In the genomic region with DNA sequence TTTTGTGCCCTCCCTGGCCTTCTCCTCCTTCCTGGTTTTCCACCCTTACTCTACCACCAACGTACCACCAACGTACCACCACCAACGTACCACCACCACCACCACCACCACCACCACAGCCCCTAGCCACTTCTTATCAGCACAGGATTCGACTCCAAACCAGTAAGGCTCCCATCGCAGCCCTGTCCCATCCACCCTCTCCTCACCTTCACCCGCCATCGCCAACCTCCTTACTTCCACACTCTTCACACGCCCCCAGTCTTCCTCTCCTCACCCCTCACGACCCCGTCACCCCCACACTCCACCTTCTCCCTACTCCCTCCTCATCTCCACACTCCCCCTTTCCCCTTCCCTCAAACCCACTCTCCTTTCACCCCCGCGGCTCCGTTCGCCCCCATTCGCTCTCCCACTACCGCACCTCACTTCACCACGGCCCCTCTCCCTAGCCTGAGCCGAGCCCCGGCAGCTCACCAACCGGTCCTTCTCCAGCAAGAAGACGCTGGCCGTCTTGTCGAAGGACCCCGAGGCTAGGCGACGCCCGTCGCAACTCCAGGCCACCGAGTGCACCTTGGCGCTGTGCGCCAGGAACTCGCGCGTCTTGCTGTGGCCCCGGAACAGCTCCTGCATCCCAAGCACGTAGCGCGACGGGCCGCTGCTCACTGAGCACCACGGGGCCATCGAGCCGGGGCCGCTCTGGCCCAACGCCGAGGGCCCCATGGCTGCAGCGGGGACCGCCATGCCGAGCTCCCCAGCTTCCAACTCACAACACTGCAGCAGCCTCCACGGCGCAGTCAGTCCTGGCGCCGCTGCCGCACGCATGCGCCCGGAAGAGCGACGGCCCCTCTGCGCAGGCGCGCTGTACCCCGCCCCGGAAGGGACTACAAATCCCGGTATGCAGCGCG, we compare ENCODE assay signal across 8 cellular contexts. TPM values are rescaled to one million over a fixed set of nuclear protein-coding genes. Genes with fewer than 3 reads are reported as not detected.
DNase-seq lines count a peak whose midpoint lies in the region; ATAC-seq, FAIRE-seq and TF ChIP-seq lines count a peak whose summit lies in the region.
"Not testable (repeated sequence)": the region's sequence is repeated elsewhere in the genome, so short reads cannot be mapped to it uniquely, and the experiment has no call there.

THOC3 (minus strand) TSS at position 845 of the 902 bp plus-strand sequence; CDS start at position 738, 107 bp downstream.

- TF ChIP-seq CTCF in brain (conservative IDR thresholded peaks at IDR 0.05); left ventricle myocardium inferior (IDR thresholded peaks at IDR 0.05; ENCODE audit: borderline replicate concordance); pancreas (IDR thresholded peaks at IDR 0.05): not testable (repeated sequence)

- 0 to 1% methylated on average over 44 to 55 of the region's 67 CpGs for WGBS in pancreas, 2 donors

- not testable (repeated sequence) for H3K36me3 Mint-ChIP-seq in brain; stimulated activated naive B cell treated with anti-CD40 and anti-IgM and Interleukin-4, amounts not matched to agents 10 μg/mL and 1 μg/mL and 100 μg/mL, for 72 hours

- not testable (repeated sequence) for H3K4me1 ChIP-seq in ES-I3 (ENCODE audit: insufficient read depth, low read length); left ventricle myocardium inferior; pancreas

- FAIRE-seq in pancreas (lab: Jason Lieb, UNC) = not testable (repeated sequence)

- peak within 1 kb of the TSS; percentile 85 for H3K4me3 ChIP-seq in left ventricle myocardium inferior
- H3K4me3 ChIP-seq in pancreas = peak within 1 kb of the TSS; percentile 60 to 86 (median 78)

- not testable (repeated sequence) for H3K4me1 Mint-ChIP-seq in brain; stimulated activated naive B cell treated with anti-CD40 and anti-IgM and Interleukin-4, amounts not matched to agents 10 μg/mL and 1 μg/mL and 100 μg/mL, for 72 hours

- peak within 1 kb of the TSS; percentile 71 for H3K9ac ChIP-seq in ES-I3 (ENCODE audit: low read depth, low read length)

- intact Hi-C loops in left ventricle myocardium inferior (cut with micrococcal nuclease); pancreas (cut with DNase I): not testable (repeated sequence)

- peak within 1 kb of the TSS in 3 of 5 experiments; percentile 62 to 74 (median 69) for H3K27ac Mint-ChIP-seq in brain
- peak within 1 kb of the TSS; percentile 90 for H3K27ac Mint-ChIP-seq in stimulated activated naive B cell treated with anti-CD40 and anti-IgM and Interleukin-4, amounts not matched to agents 10 μg/mL and 1 μg/mL and 100 μg/mL, for 72 hours

- H3K9me3 Mint-ChIP-seq in brain; stimulated activated naive B cell treated with anti-CD40 and anti-IgM and Interleukin-4, amounts not matched to agents 10 μg/mL and 1 μg/mL and 100 μg/mL, for 72 hours: not testable (repeated sequence)

- peak; percentile 67 for DNase-seq in HT-29 (ENCODE audit: low spot score)
- DNase-seq in activated CD4-positive, CD25-positive, alpha-beta regulatory T cell treated with anti-CD3 and anti-CD28 coated beads, Interleukin-2, amount 50 U/mL, for 72 hours = peak; percentile 80
- DNase-seq in left ventricle myocardium inferior = peak; percentile 67
- peak; percentile 72 to 93 (median 80) for DNase-seq in pancreas
- peak; percentile 80 for DNase-seq in stimulated activated naive B cell treated with anti-CD40 and anti-IgM and Interleukin-4, amounts not matched to agents 10 μg/mL and 1 μg/mL and 100 μg/mL, for 72 hours

- not testable (repeated sequence) for H3K9me3 ChIP-seq in ES-I3 (ENCODE audit: control insufficient read depth, insufficient read depth, low read length); left ventricle myocardium inferior (replicated peaks); pancreas

- H3K36me3 ChIP-seq in ES-I3 (ENCODE audit: insufficient read depth, low read length); left ventricle myocardium inferior; pancreas: not testable (repeated sequence)

- peak within 1 kb of the TSS; percentile 85 to 89 (median 87) for H3K4me3 Mint-ChIP-seq in brain
- peak within 1 kb of the TSS; percentile 89 to 90 for H3K4me3 Mint-ChIP-seq in stimulated activated naive B cell treated with anti-CD40 and anti-IgM and Interleukin-4, amounts not matched to agents 10 μg/mL and 1 μg/mL and 100 μg/mL, for 72 hours

- peak within 1 kb of the TSS; percentile 59 for H3K27ac ChIP-seq in left ventricle myocardium inferior (replicated peaks)
- not testable (repeated sequence) for H3K27ac ChIP-seq in pancreas

- ATAC-seq in GM21786 (IDR thresholded peaks at IDR 0.05; ENCODE audit: unreplicated experiment) (peak; percentile 99), pancreas (peak; percentile 100)
- peak; percentile 98 for ATAC-seq in stimulated activated naive B cell treated with anti-CD40 and anti-IgM and Interleukin-4, amounts not matched to agents 10 μg/mL and 1 μg/mL and 100 μg/mL, for 72 hours (replicated peaks)

- H3K27me3 ChIP-seq in left ventricle myocardium inferior (ENCODE audit: low read depth); pancreas: not testable (repeated sequence)

- H3K27me3 Mint-ChIP-seq in brain; stimulated activated naive B cell treated with anti-CD40 and anti-IgM and Interleukin-4, amounts not matched to agents 10 μg/mL and 1 μg/mL and 100 μg/mL, for 72 hours: not testable (repeated sequence)

RNA-seq across cellular contexts. Expression of gene THOC3, which starts in this region (rescaled TPM):
- total RNA-seq in HT-29 (2014; rRNA removed; shearing (Covaris generic)) = 79.6 and 92.5 TPM in 2 replicates
- 96.7 TPM for polyA plus RNA-seq in brain (ENCODE audit: insufficient read depth, low read depth, low replicate concordance)
- 9.7 TPM for total RNA-seq in left ventricle myocardium inferior
- 10 to 100 TPM in 4 of 6 donors, 1 to 10 TPM in 2; 7.2 to 20.5 (median 12.0) TPM for total RNA-seq in pancreas
- polyA plus RNA-seq in pancreas = 10 to 100 TPM in 1 of 2 donors, 1 to 10 TPM in 1; 4.2 to 14.3 TPM
